Comparison of ENCODE assay signal across 9 cellular contexts in genomic region chr2:112031473-112031872, GRCh38. TPM values are rescaled to one million over a fixed set of nuclear protein-coding genes. Genes with fewer than 3 reads are reported as not detected.
A peak's percentile ranks its signal among the peaks of the same experiment; 100 is the strongest.
DNase-seq lines count a peak whose midpoint lies in the region; ATAC-seq and TF ChIP-seq lines count a peak whose summit lies in the region.
"Had no signal": no experiment of that assay in that cellular context is flagged by ENCODE, and none has a peak within 500 bp of the region (broad histone marks: within the 10 kb centered on the region; RNA-seq: fewer than 3 reads in every experiment).

No MANE protein-coding gene starts in this region.

- no peaks in the 10 kb centered on the region for H4K20me1 ChIP-seq in osteoblast (ENCODE audit: insufficient read depth, low read length)

- no peak overlapping the region for H3K27ac Mint-ChIP-seq in activated naive CD4-positive, alpha-beta T cell treated with anti-CD3 and anti-CD28 coated beads, Interleukin-2, amount 10 ng/mL, durations not matched to agents 7 days and 5 days

- H3K4me3 Mint-ChIP-seq in activated naive CD4-positive, alpha-beta T cell treated with anti-CD3 and anti-CD28 coated beads, Interleukin-2, amount 10 ng/mL, durations not matched to agents 7 days and 5 days: no peak overlapping the region

- TF ChIP-seq CTCF in VCaP (conservative IDR thresholded peaks at IDR 0.05) (no peak), fibroblast of villous mesenchyme (IDR thresholded peaks at IDR 0.05; ENCODE audit: insufficient read depth, low read depth, low read length) (no peak), osteoblast (IDR thresholded peaks at IDR 0.05; ENCODE audit: extremely low read depth, low read depth, low read length) (no peak)

- no peak for ATAC-seq in HG03469 (IDR thresholded peaks at IDR 0.05; ENCODE audit: unreplicated experiment)
- ATAC-seq: foreskin keratinocyte had no signal

- peak; percentile 38 for DNase-seq in fibroblast of villous mesenchyme (ENCODE audit: low read depth)
- peak; percentile 4 for DNase-seq in osteoblast (ENCODE audit: insufficient read length, low spot score, missing footprints)
- DNase-seq in activated naive CD4-positive, alpha-beta T cell treated with anti-CD3 and anti-CD28 coated beads, Interleukin-2, amount 10 ng/mL, durations not matched to agents 7 days and 5 days: no peak
- no peak for DNase-seq in NCI-H774 (lab: John Stamatoyannopoulos, UW)
- DNase-seq in putamen (ENCODE audit: low spot score): no peak

- peak overlapping the region; percentile 5; the same call in 1 of the 2 replicates for H3K9ac ChIP-seq in ES-I3 (ENCODE audit: low read depth, low read length)

- H3K9me3 ChIP-seq in ES-I3 (ENCODE audit: control insufficient read depth, insufficient read depth, low read length): no peaks in the 10 kb centered on the region
- no peaks in the 10 kb centered on the region for H3K9me3 ChIP-seq in osteoblast (ENCODE audit: low read depth, low read length)

- peak overlapping the region; percentile 57 for H2AFZ ChIP-seq in osteoblast (ENCODE audit: low read length)

- peaks cover 4% of the 10 kb centered on the region for H3K27me3 ChIP-seq in osteoblast (ENCODE audit: insufficient read depth, low read length)

- peaks cover 14% of the 10 kb centered on the region for H3K4me1 ChIP-seq in ES-I3 (ENCODE audit: insufficient read depth, low read length)
- H3K4me1 ChIP-seq in osteoblast (ENCODE audit: insufficient read depth, low read length): peaks cover 23% of the 10 kb centered on the region

- H3K4me3 ChIP-seq in fibroblast of villous mesenchyme (ENCODE audit: low read depth, low read length) (no peak overlapping the region), osteoblast (ENCODE audit: insufficient read depth, low read length) (peak overlapping the region; percentile 14)

- peak overlapping the region; percentile 54 for H3K4me2 ChIP-seq in osteoblast (ENCODE audit: insufficient read depth, low read length)

- no peaks in the 10 kb centered on the region for H3K9me3 Mint-ChIP-seq in activated naive CD4-positive, alpha-beta T cell treated with anti-CD3 and anti-CD28 coated beads, Interleukin-2, amount 10 ng/mL, durations not matched to agents 7 days and 5 days

- no peaks in the 10 kb centered on the region for H3K79me2 ChIP-seq in osteoblast (ENCODE audit: insufficient read depth, low read length)

- peak overlapping the region; percentile 79; the same call in 1 of the 2 replicates for H3K27ac ChIP-seq in VCaP
- H3K27ac ChIP-seq in osteoblast (ENCODE audit: low read depth, low read length): no peak overlapping the region
- H3K27ac ChIP-seq: foreskin keratinocyte had no signal

- H3K4me1 Mint-ChIP-seq in activated naive CD4-positive, alpha-beta T cell treated with anti-CD3 and anti-CD28 coated beads, Interleukin-2, amount 10 ng/mL, durations not matched to agents 7 days and 5 days: peaks cover 5% of the 10 kb centered on the region

- no peaks in the 10 kb centered on the region for H3K36me3 ChIP-seq in ES-I3 (ENCODE audit: insufficient read depth, low read length)
- H3K36me3 ChIP-seq in osteoblast (ENCODE audit: insufficient read depth, low read length): no peaks in the 10 kb centered on the region

- H3K36me3 Mint-ChIP-seq in activated naive CD4-positive, alpha-beta T cell treated with anti-CD3 and anti-CD28 coated beads, Interleukin-2, amount 10 ng/mL, durations not matched to agents 7 days and 5 days: no peaks in the 10 kb centered on the region

- H3K27me3 Mint-ChIP-seq in activated naive CD4-positive, alpha-beta T cell treated with anti-CD3 and anti-CD28 coated beads, Interleukin-2, amount 10 ng/mL, durations not matched to agents 7 days and 5 days: peaks cover 35% of the 10 kb centered on the region

- CTCF ChIA-PET in activated naive CD4-positive, alpha-beta T cell treated with anti-CD3 and anti-CD28 coated beads, Interleukin-2, amount 10 ng/mL, durations not matched to agents 7 days and 5 days (lab: Charles Lee): interaction anchor here (1.0 kb wide), 1 partner anchor 137 kb away, joined by 3 read pairs; no protein-coding TSS in a partner anchor

RNA-seq across cellular contexts. Expression of gene TMEM87B, which starts 23.6 kb away (rescaled TPM):
- total RNA-seq in fibroblast of villous mesenchyme (48.3 and 112 TPM in 2 replicates), osteoblast (33.7 and 38.9 TPM in 2 replicates)

Comparison
In these comparisons a context has a peak if more than half of its experiments do, and no peak if none do; other contexts are left out.
1. DNase-seq: peak in fibroblast of villous mesenchyme (single experiment) and osteoblast (single experiment); none in activated naive CD4-positive, alpha-beta T cell treated with anti-CD3 and anti-CD28 coated beads, Interleukin-2, amount 10 ng/mL, durations not matched to agents 7 days and 5 days (single experiment), NCI-H774 (single experiment) and putamen (single experiment).